15 cellular contexts compared by ENCODE assay signal in genomic region chr14:63345826-63346225, GRCh38.
"Had no signal": no experiment of that assay in that cellular context is flagged by ENCODE, and none has a peak within 500 bp of the region (broad histone marks: within the 10 kb centered on the region; RNA-seq: fewer than 3 reads in every experiment).

No MANE protein-coding gene starts in this region.

- DNase-seq: activated CD4-positive, alpha-beta T cell treated with anti-CD3 and anti-CD28 coated beads, Interleukin-2, amount 50 U/mL, for 1 hour; activated CD8-positive, alpha-beta memory T cell treated with anti-CD3 and anti-CD28 coated beads for 24 hours; activated naive CD8-positive, alpha-beta T cell treated with anti-CD3 and anti-CD28 coated beads for 36 hours; body of pancreas; cortex of kidney; effector CD4-positive, alpha-beta T cell; foreskin fibroblast; hippocampal formation; kidney; left ventricle myocardium inferior; naive B cell; ovary; stimulated activated CD4-positive, alpha-beta T cell treated with anti-CD3 and anti-CD28 coated beads, Interleukin-1b, Interleukin-23, amount 100 ng/mL, for 48 hours; stimulated activated naive CD8-positive, alpha-beta T cell treated with anti-CD3 and anti-CD28 coated beads, Interleukin-15, amount 100 ng/mL, for 72 hours had no signal

- FAIRE-seq: endothelial cell of umbilical vein, kidney had no signal

- ATAC-seq: body of pancreas; stimulated activated naive CD8-positive, alpha-beta T cell treated with anti-CD3 and anti-CD28 coated beads, Interleukin-15, amount 100 ng/mL, for 72 hours had no signal
